In genomic region chr2:169106125-169106524, GRCh38 we compare ENCODE assay signal across 15 cellular contexts. TPM values are rescaled to one million over a fixed set of nuclear protein-coding genes. Genes with fewer than 3 reads are reported as not detected.
"Had no signal": no experiment of that assay in that cellular context is flagged by ENCODE, and none has a peak within 500 bp of the region (broad histone marks: within the 10 kb centered on the region; RNA-seq: fewer than 3 reads in every experiment).

No MANE protein-coding gene starts in this region.

- DNase-seq: activated CD4-positive, CD25-positive, alpha-beta regulatory T cell; activated gamma-delta T cell treated with Interleukin-2 at 50 U/mL for 16 hours; activated T-cell treated with anti-CD3 and anti-CD28 coated beads, Interleukin-2, amount 50 U/mL, for 48 hours; caudate nucleus; hippocampal formation; left ventricle myocardium inferior; naive B cell; stimulated activated naive B cell treated with anti-CD40 and anti-IgM and Interleukin-4, amounts not matched to agents 10 μg/mL and 1 μg/mL and 100 μg/mL, for 72 hours; trophoblast cell had no signal

- H3K36me3 Mint-ChIP-seq: naive B cell; stimulated activated naive B cell treated with anti-CD40 and anti-IgM and Interleukin-4, amounts not matched to agents 10 μg/mL and 1 μg/mL and 100 μg/mL, for 72 hours had no signal

- H3K4me1 ChIP-seq: left ventricle myocardium inferior, SJSA1 had no signal

- H3K4me3 Mint-ChIP-seq: naive B cell; stimulated activated naive B cell treated with anti-CD40 and anti-IgM and Interleukin-4, amounts not matched to agents 10 μg/mL and 1 μg/mL and 100 μg/mL, for 72 hours had no signal

- ATAC-seq: stimulated activated naive B cell treated with anti-CD40 and anti-IgM and Interleukin-4, amounts not matched to agents 10 μg/mL and 1 μg/mL and 100 μg/mL, for 72 hours had no signal

- H3K27ac Mint-ChIP-seq: activated CD4-positive, alpha-beta T cell treated with anti-CD3 and anti-CD28 coated beads, Interleukin-2, amount 10 ng/mL, durations not matched to agents 24 days and 14 days; naive B cell; stimulated activated naive B cell treated with anti-CD40 and anti-IgM and Interleukin-4, amounts not matched to agents 10 μg/mL and 1 μg/mL and 100 μg/mL, for 72 hours had no signal

- H3K4me3 ChIP-seq: coronary artery, esophagus muscularis mucosa, left ventricle myocardium inferior, SJSA1, suprapubic skin had no signal

- H3K9me3 ChIP-seq: esophagus muscularis mucosa, left ventricle myocardium inferior, SJSA1, suprapubic skin had no signal

- H3K9me3 Mint-ChIP-seq: naive B cell; stimulated activated naive B cell treated with anti-CD40 and anti-IgM and Interleukin-4, amounts not matched to agents 10 μg/mL and 1 μg/mL and 100 μg/mL, for 72 hours had no signal

- H3K27ac ChIP-seq: coronary artery, esophagus muscularis mucosa, left ventricle myocardium inferior, SJSA1, suprapubic skin had no signal

- H3K36me3 ChIP-seq: esophagus muscularis mucosa, left ventricle myocardium inferior, SJSA1, suprapubic skin had no signal

RNA-seq across cellular contexts. Expression of gene DHRS9, which starts 36.8 kb away (rescaled TPM):
- total RNA-seq: kidney epithelial cell had no signal
